In the genomic region with DNA sequence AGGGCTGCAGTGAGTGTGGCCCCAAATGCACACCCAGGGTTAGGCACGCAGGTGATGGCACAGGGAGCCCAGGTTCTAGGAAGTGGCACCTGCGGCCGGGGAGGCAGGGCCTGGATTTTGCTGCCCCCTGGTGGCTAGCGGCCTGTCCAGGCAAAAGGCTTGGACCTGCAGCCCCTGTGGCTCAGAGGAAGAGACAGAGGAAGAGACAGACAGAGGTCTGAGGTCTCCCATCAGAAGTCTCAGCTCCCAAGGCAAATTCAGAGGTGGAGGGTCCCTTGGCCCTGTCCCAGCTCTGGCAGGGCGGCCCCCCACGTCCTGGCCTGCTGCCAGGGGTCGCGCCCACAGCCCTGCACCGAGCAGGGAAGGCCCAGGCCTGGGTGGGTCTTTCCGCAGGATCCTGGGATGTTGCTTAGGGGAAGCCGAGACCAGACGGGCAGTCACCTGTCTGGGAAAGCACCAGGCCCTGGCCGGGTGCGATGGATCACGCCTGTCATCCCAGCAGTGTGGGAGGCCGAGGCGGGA, we compare ENCODE assay signal across 8 cellular contexts. TPM values are rescaled to one million over a fixed set of nuclear protein-coding genes. Genes with fewer than 3 reads are reported as not detected.
DNase-seq lines count a peak whose midpoint lies in the region; TF ChIP-seq lines count a peak whose summit lies in the region.

No MANE protein-coding gene starts in this region.

- peaks cover 29% of the 10 kb centered on the region for H3K4me1 Mint-ChIP-seq in neural crest cell

- peak; percentile 95 for TF ChIP-seq CTCF in neural crest cell (conservative IDR thresholded peaks at IDR 0.05)

- no peaks in the 10 kb centered on the region for H3K36me3 ChIP-seq in HUES6 (ENCODE audit: control insufficient read depth, insufficient read depth, low read length)
- no peaks in the 10 kb centered on the region for H3K36me3 ChIP-seq in subcutaneous abdominal adipose tissue (ENCODE audit: control insufficient read depth in 5 of 5, insufficient read depth in 5 of 5, low read length in 5 of 5)

- H3K27ac ChIP-seq in HUES6 (ENCODE audit: low read depth, low read length) (no peak overlapping the region), subcutaneous abdominal adipose tissue (ENCODE audit: low read depth, low read length) (peak overlapping the region; percentile 95)

- H3K4me3 ChIP-seq in HUES6 (ENCODE audit: low read depth, low read length) (peak overlapping the region; percentile 82; the same call in 1 of the 2 replicates), subcutaneous abdominal adipose tissue (ENCODE audit: low read depth in 1 of 5, low read length in 5 of 5) (peak overlapping the region in 4 of 5 donors; percentile 57 to 68 (median 59))

- no peaks in the 10 kb centered on the region for H3K27me3 Mint-ChIP-seq in neural crest cell (ENCODE audit: low read depth)

- H3K4me1 ChIP-seq in HUES6 (ENCODE audit: control insufficient read depth, insufficient read depth, low read length) = peaks cover 47% of the 10 kb centered on the region
- peaks cover 3 to 73% (median 60%) of the 10 kb centered on the region in 5 donors for H3K4me1 ChIP-seq in subcutaneous abdominal adipose tissue (ENCODE audit: control insufficient read depth in 5 of 5, insufficient read depth in 5 of 5, low read length in 5 of 5)

- no peaks in the 10 kb centered on the region for H3K9me3 ChIP-seq in HUES6 (ENCODE audit: control insufficient read depth, insufficient read depth, low read depth, low read length)
- H3K9me3 ChIP-seq in subcutaneous abdominal adipose tissue (ENCODE audit: control insufficient read depth in 5 of 5, low read length in 5 of 5) = no peaks in the 10 kb centered on the region

- H3K27me3 ChIP-seq in HUES6 (ENCODE audit: control insufficient read depth, insufficient read depth, low read length) (peaks cover 11% of the 10 kb centered on the region), subcutaneous abdominal adipose tissue (ENCODE audit: control insufficient read depth in 5 of 5, insufficient read depth in 4 of 5, low read length in 5 of 5) (peaks cover 0 to 16% (median 12%) of the 10 kb centered on the region in 5 donors)

- peak overlapping the region; percentile 86 for H3K27ac Mint-ChIP-seq in neural crest cell (ENCODE audit: unreplicated experiment)

- H3K9me3 Mint-ChIP-seq in neural crest cell = no peaks in the 10 kb centered on the region

- no peaks in the 10 kb centered on the region for H3K36me3 Mint-ChIP-seq in neural crest cell (ENCODE audit: low read depth)

- H3K9ac ChIP-seq in HUES6 (ENCODE audit: low read length) (no peak overlapping the region), subcutaneous abdominal adipose tissue (ENCODE audit: low read length in 5 of 5) (peak overlapping the region in 4 of 5 donors; percentile 40 to 70 (median 59))

- peak; percentile 43 for DNase-seq in SIG-M5 treated with dmso at 0.1 percent for 504 hours (lab: John Stamatoyannopoulos, UW; ENCODE audit: unreplicated experiment)
- DNase-seq in SIG-M5 (lab: John Stamatoyannopoulos, UW) = no peak
- peak; percentile 96 for DNase-seq in RPMI8226
- DNase-seq in activated gamma-delta T cell (lab: John Stamatoyannopoulos, UW) = peak; percentile 52
- peak; percentile 29 for DNase-seq in fibroblast of the conjunctiva (ENCODE audit: low read depth)
- peak; percentile 75 for DNase-seq in neural crest cell (ENCODE audit: low read depth, low spot score)

- H3K4me3 Mint-ChIP-seq in neural crest cell = peak overlapping the region; percentile 87

RNA-seq across cellular contexts. Expression of a gene that starts 8.0 kb away (rescaled TPM):
- total RNA-seq in neural crest cell = 0.61 TPM in 2 replicates

RNA-seq across cellular contexts. Expression of a gene that starts 18.1 kb away (rescaled TPM):
- 90.9 and 92.2 TPM in 2 replicates for total RNA-seq in neural crest cell

RNA-seq across cellular contexts. Expression of a gene that starts 21.7 kb away (rescaled TPM):
- total RNA-seq in neural crest cell = 62.5 and 65.5 TPM in 2 replicates

RNA-seq across cellular contexts. Expression of a gene that starts 38.4 kb away (rescaled TPM):
- 51.3 and 58.9 TPM in 2 replicates for total RNA-seq in neural crest cell
